10 cellular contexts compared by ENCODE assay signal in genomic region chr6:2942916-2943563, GRCh38. TPM values are rescaled to one million over a fixed set of nuclear protein-coding genes. Genes with fewer than 3 reads are reported as not detected.
DNase-seq lines count a peak whose midpoint lies in the region; ATAC-seq, FAIRE-seq and TF ChIP-seq lines count a peak whose summit lies in the region.
"Had no signal": no experiment of that assay in that cellular context is flagged by ENCODE, and none has a peak within 500 bp of the region (broad histone marks: within the 10 kb centered on the region; RNA-seq: fewer than 3 reads in every experiment).

No MANE protein-coding gene starts in this region.

- no peak for TF ChIP-seq CTCF in K562 (IDR thresholded peaks at IDR 0.05 in 2 of 3, conservative IDR thresholded peaks at IDR 0.05 in 1 of 3; ENCODE audit: insufficient read depth in 2 of 3, low read depth in 1 of 3, low read length in 3 of 3)
- TF ChIP-seq CTCF in lower lobe of right lung (IDR thresholded peaks at IDR 0.05): no peak

- WGBS in K562 (ENCODE audit: insufficient coverage, low coverage, missing lambda C conversion rate): 30% methylated on average over 12 of the region's 12 CpGs

- peaks cover 0 to 10% (median 0%) of the 10 kb centered on the region in 11 experiments; a peak in 4 of 22 replicates for H3K36me3 ChIP-seq in BLaER1 treated with 17β-estradiol and CSF1 and Interleukin-3, amounts not matched to agents 10 nM and 100 nM
- H3K36me3 ChIP-seq in Karpas-422 (ENCODE audit: insufficient read depth, low read length): no peaks in the 10 kb centered on the region
- H3K36me3 ChIP-seq in K562 (ENCODE audit: control insufficient read depth, insufficient read depth, low read length): peaks cover 11% of the 10 kb centered on the region
- H3K36me3 ChIP-seq in lower lobe of right lung: peaks cover 13% of the 10 kb centered on the region

- peak overlapping the region in 10 of 11 experiments; percentile 17 to 54 (median 34); a peak in 15 of 22 replicates for H3K9ac ChIP-seq in BLaER1 treated with 17β-estradiol and CSF1 and Interleukin-3, amounts not matched to agents 10 nM and 100 nM
- no peak overlapping the region for H3K9ac ChIP-seq in Karpas-422 (ENCODE audit: low read length)
- H3K9ac ChIP-seq in K562 (ENCODE audit: insufficient read depth in 1 of 2, low read depth in 2 of 2, low read length in 2 of 2): peak overlapping the region in 1 of 2 experiments; percentile 38; a peak in 1 of 4 replicates

- TF ChIP-seq POLR2A in K562 (conservative IDR thresholded peaks at IDR 0.05): no peak

- H3K9me2 ChIP-seq in Karpas-422 (replicated peaks; ENCODE audit: insufficient read depth, low read length): no peaks in the 10 kb centered on the region

- no peak for TF ChIP-seq RAD21 in K562 (CRISPR knock-in tag; conservative IDR thresholded peaks at IDR 0.05 in 1 of 2, IDR thresholded peaks at IDR 0.05 in 1 of 2)

- peak overlapping the region in 6 of 11 experiments; percentile 23 to 47 (median 35); a peak in 10 of 22 replicates for H3K27ac ChIP-seq in BLaER1 treated with 17β-estradiol and CSF1 and Interleukin-3, amounts not matched to agents 10 nM and 100 nM
- H3K27ac ChIP-seq in Karpas-422 (ENCODE audit: low read length): no peak overlapping the region
- no peak overlapping the region for H3K27ac ChIP-seq in K562 (ENCODE audit: extremely low read depth, low read depth, low read length)
- H3K27ac ChIP-seq in lower lobe of right lung: peak overlapping the region; percentile 1
- H3K27ac ChIP-seq: tibial artery had no signal

- DNase-seq in Karpas-422: no peak
- peak in 1 of 4 experiments; percentile 44 for DNase-seq in K562 (ENCODE audit: extremely low read depth in 1 of 4, low spot score in 3 of 4)
- DNase-seq in lower lobe of right lung: no peak
- DNase-seq in occipital lobe (lab: John Stamatoyannopoulos, UW): no peak
- DNase-seq: tibial artery had no signal

- in situ Hi-C loops in K562 (cut with MboI): no loop called here

- FAIRE-seq in K562 (lab: Jason Lieb, UNC): no peak

- no peaks in the 10 kb centered on the region for H4K20me1 ChIP-seq in BLaER1 treated with 17β-estradiol and CSF1 and Interleukin-3, amounts not matched to agents 10 nM and 100 nM
- H4K20me1 ChIP-seq in Karpas-422 (ENCODE audit: insufficient read depth, low read depth, low read length): no peaks in the 10 kb centered on the region; the same call in 1 of the 2 replicates
- no peaks in the 10 kb centered on the region for H4K20me1 ChIP-seq in K562 (replicated peaks; ENCODE audit: control insufficient read depth, insufficient read depth, low read length)

- intact Hi-C loops in K562 (cut with micrococcal nuclease) (no loop called here), lower lobe of right lung (cut with DNase I) (no loop called here)

- no peak for TF ChIP-seq EP300 in K562 (IDR thresholded peaks at IDR 0.05; ENCODE audit: low read length)

- peak overlapping the region; percentile 6 to 54 (median 14); a peak in 11 of 20 replicates for H3K4me3 ChIP-seq in BLaER1 treated with 17β-estradiol and CSF1 and Interleukin-3, amounts not matched to agents 10 nM and 100 nM
- H3K4me3 ChIP-seq in Karpas-422 (ENCODE audit: low read length) (no peak overlapping the region), K562 (no peak overlapping the region), lower lobe of right lung (no peak overlapping the region)
- H3K4me3 ChIP-seq: adrenal gland, tibial artery had no signal

- peak; percentile 55 for ATAC-seq in K562
- no peak for ATAC-seq in lower lobe of right lung
- no peak for ATAC-seq in GM21529 (IDR thresholded peaks at IDR 0.05; ENCODE audit: unreplicated experiment)
- no peak for ATAC-seq in GM18861 (IDR thresholded peaks at IDR 0.05; ENCODE audit: unreplicated experiment)
- ATAC-seq in GM21390 (IDR thresholded peaks at IDR 0.05; ENCODE audit: unreplicated experiment): no peak

- H3K79me2 ChIP-seq in Karpas-422 (ENCODE audit: low read length) (no peaks in the 10 kb centered on the region), K562 (ENCODE audit: control insufficient read depth, insufficient read depth, low read length) (no peaks in the 10 kb centered on the region)

- no TSS peak for BruUV-seq in K562 (replicated peaks; lab: Mats Ljungman, UMichigan)

- no peak overlapping the region for H2AFZ ChIP-seq in Karpas-422 (ENCODE audit: low read length)
- peak overlapping the region; percentile 67 for H2AFZ ChIP-seq in K562 (ENCODE audit: low read depth, low read length)

- H3K9me3 ChIP-seq in BLaER1 treated with 17β-estradiol and CSF1 and Interleukin-3, amounts not matched to agents 10 nM and 100 nM (replicated peaks in 1 of 11): peaks cover 0 to 17% (median 0%) of the 10 kb centered on the region in 11 experiments; a peak in 7 of 22 replicates
- no peaks in the 10 kb centered on the region for H3K9me3 ChIP-seq in Karpas-422 (ENCODE audit: low read length)
- H3K9me3 ChIP-seq in K562 (replicated peaks; ENCODE audit: control insufficient read depth, insufficient read depth, low read depth, low read length): no peaks in the 10 kb centered on the region
- H3K9me3 ChIP-seq in lower lobe of right lung: no peaks in the 10 kb centered on the region
- H3K9me3 ChIP-seq: adrenal gland, tibial artery had no signal

- H3K9me1 ChIP-seq in K562 (ENCODE audit: control insufficient read depth, insufficient read depth, low read length): no peaks in the 10 kb centered on the region

- no peaks in the 10 kb centered on the region for H3K27me3 ChIP-seq in BLaER1 treated with 17β-estradiol and CSF1 and Interleukin-3, amounts not matched to agents 10 nM and 100 nM
- H3K27me3 ChIP-seq in Karpas-422 (ENCODE audit: low read length): 0 out of 2 replicates have a peak, but pooled peaks cover 2% of the 10 kb centered on the region
- no peaks in the 10 kb centered on the region for H3K27me3 ChIP-seq in K562 (ENCODE audit: control insufficient read depth in 2 of 2, insufficient read depth in 2 of 2, low read length in 2 of 2)
- no peaks in the 10 kb centered on the region for H3K27me3 ChIP-seq in lower lobe of right lung (ENCODE audit: low read depth)
- H3K27me3 ChIP-seq: adrenal gland, tibial artery had no signal

- H3K4me1 ChIP-seq in BLaER1 treated with 17β-estradiol and CSF1 and Interleukin-3, amounts not matched to agents 10 nM and 100 nM: peaks cover 27 to 59% (median 46%) of the 10 kb centered on the region in 10 experiments
- H3K4me1 ChIP-seq in Karpas-422 (ENCODE audit: low read length) (peaks cover 44% of the 10 kb centered on the region), K562 (replicated peaks in 1 of 2; ENCODE audit: control insufficient read depth in 2 of 2, insufficient read depth in 2 of 2, low read length in 2 of 2) (peaks cover 18 to 20% of the 10 kb centered on the region in 2 experiments), lower lobe of right lung (peaks cover 17% of the 10 kb centered on the region)

- CTCF ChIA-PET in K562 (lab: Yijun Ruan, JAX; ENCODE audit: low intra/inter-chr PET ratio): interaction anchor here (0.7 kb wide), 1 partner anchor 46 kb away, joined by 3 read pairs; no protein-coding TSS in a partner anchor

- POLR2A ChIA-PET in K562 (lab: Yijun Ruan, JAX): interaction anchor here (0.7 to 3.1 kb wide), 5 partner anchors 10 to 152 kb away, joined by 3 to 16 read pairs (median 3); no protein-coding TSS in a partner anchor

- peak overlapping the region; percentile 69 to 89 (median 83) for H3K4me2 ChIP-seq in BLaER1 treated with 17β-estradiol and CSF1 and Interleukin-3, amounts not matched to agents 10 nM and 100 nM
- peak overlapping the region; percentile 26 for H3K4me2 ChIP-seq in Karpas-422 (ENCODE audit: low read depth, low read length, poor library complexity, severe bottlenecking)
- H3K4me2 ChIP-seq in K562 (ENCODE audit: insufficient read depth, low read length): peak overlapping the region; percentile 30

RNA-seq across cellular contexts. Expression of gene SERPINB6, which starts 28.3 kb away (rescaled TPM):
- not detected in 2 replicates for total RNA-seq in Karpas-422 (2014; rRNA removed; shearing (Covaris generic); ENCODE audit: low replicate concordance)
- 141 and 220 TPM in 2 replicates for total RNA-seq in K562 (2011; cell fraction: chromatin; rRNA removed; ENCODE audit: low replicate concordance)
- 93.6 and 93.8 TPM in 2 replicates for total RNA-seq in K562 (2011; cell fraction: nucleolus; rRNA removed)
- total RNA-seq in K562 (2011; cell fraction: nucleoplasm; rRNA removed): 147 and 201 TPM in 2 replicates
- 86.6 and 92.4 TPM in 2 replicates for total RNA-seq in K562 (2014; rRNA removed)
- 111 and 114 TPM in 2 replicates for total RNA-seq in K562 (2014; rRNA removed; fragmentation: Illumina TruSeq; extraction: Trizol)
- 100 and 113 TPM in 2 replicates for total RNA-seq in K562 (2015; rRNA removed; fragmentation: Illumina TruSeq; extraction: Trizol)
- total RNA-seq in K562 (2021): 124 and 126 TPM in 2 replicates
- 151 and 210 TPM in 2 replicates for polyA plus RNA-seq in K562 (2011; rRNA removed)
- polyA plus RNA-seq in K562 (2011; cell fraction: cytosol; rRNA removed): 171 and 185 TPM in 2 replicates
- polyA plus RNA-seq in K562 (2011; cell fraction: nucleus; rRNA removed): 130 and 168 TPM in 2 replicates
- 133 and 231 TPM in 2 replicates for polyA plus RNA-seq in K562 (2012)
- 162 and 176 TPM in 2 replicates for polyA plus RNA-seq in K562 (2014; fragmentation: Illumina TruSeq; extraction: Trizol)
- polyA plus RNA-seq in K562 (2014; fragmentation: Nextera tagmentation; extraction: Ambion mirVana): 100 to 1,000 TPM; 143 to 211 TPM
- 145 and 159 TPM in 2 replicates for polyA plus RNA-seq in K562 (2014; rRNA removed)
- 135 and 183 TPM in 2 replicates for polyA minus RNA-seq in K562 (2011; rRNA and poly(A)+ RNA removed)
- polyA minus RNA-seq in K562 (2011; cell fraction: cytosol; rRNA and poly(A)+ RNA removed): 64.3 and 74.2 TPM in 2 replicates
- polyA minus RNA-seq in K562 (2011; cell fraction: nucleus; rRNA and poly(A)+ RNA removed): 60.0 and 62.5 TPM in 2 replicates
- 160 TPM for total RNA-seq in lower lobe of right lung
- total RNA-seq in occipital lobe: 12.3 TPM

RNA-seq across cellular contexts. Expression of gene SERPINB9, which starts 39.9 kb away (rescaled TPM):
- total RNA-seq in Karpas-422 (2014; rRNA removed; shearing (Covaris generic); ENCODE audit: low replicate concordance): 55.6 and 107 TPM in 2 replicates
- 38.5 and 40.9 TPM in 2 replicates for total RNA-seq in K562 (2011; cell fraction: chromatin; rRNA removed; ENCODE audit: low replicate concordance)
- 25.5 and 30.9 TPM in 2 replicates for total RNA-seq in K562 (2011; cell fraction: nucleolus; rRNA removed)
- 39.8 and 60.8 TPM in 2 replicates for total RNA-seq in K562 (2011; cell fraction: nucleoplasm; rRNA removed)
- total RNA-seq in K562 (2014; rRNA removed) (18.8 and 18.9 TPM in 2 replicates), K562 (2014; rRNA removed; fragmentation: Illumina TruSeq; extraction: Trizol) (30.7 and 37.5 TPM in 2 replicates), K562 (2015; rRNA removed; fragmentation: Illumina TruSeq; extraction: Trizol) (18.4 and 21.5 TPM in 2 replicates), K562 (2021) (31.7 and 37.0 TPM in 2 replicates), lower lobe of right lung (12.8 TPM), occipital lobe (1.6 TPM)
- polyA plus RNA-seq in K562 (2011; rRNA removed) (72.3 and 136 TPM in 2 replicates), K562 (2014; fragmentation: Illumina TruSeq; extraction: Trizol) (34.6 and 40.3 TPM in 2 replicates), K562 (2014; fragmentation: Nextera tagmentation; extraction: Ambion mirVana) (10 to 100 TPM; 12.1 to 20.0 TPM), K562 (2014; rRNA removed) (26.6 and 32.2 TPM in 2 replicates)
- 68.2 and 93.0 TPM in 2 replicates for polyA plus RNA-seq in K562 (2011; cell fraction: cytosol; rRNA removed)
- 24.3 and 46.3 TPM in 2 replicates for polyA plus RNA-seq in K562 (2011; cell fraction: nucleus; rRNA removed)
- polyA plus RNA-seq in K562 (2012): 21.2 and 35.3 TPM in 2 replicates
- polyA minus RNA-seq in K562 (2011; rRNA and poly(A)+ RNA removed): 75.4 and 149 TPM in 2 replicates
- 34.9 and 85.8 TPM in 2 replicates for polyA minus RNA-seq in K562 (2011; cell fraction: cytosol; rRNA and poly(A)+ RNA removed)
- 14.3 and 16.3 TPM in 2 replicates for polyA minus RNA-seq in K562 (2011; cell fraction: nucleus; rRNA and poly(A)+ RNA removed)

RNA-seq across cellular contexts. Expression of gene NQO2, which starts 56.7 kb away (rescaled TPM):
- total RNA-seq in Karpas-422 (2014; rRNA removed; shearing (Covaris generic); ENCODE audit: low replicate concordance): 5.5 and 9.1 TPM in 2 replicates
- 88.6 and 124 TPM in 2 replicates for total RNA-seq in K562 (2011; cell fraction: chromatin; rRNA removed; ENCODE audit: low replicate concordance)
- 76.6 and 81.5 TPM in 2 replicates for total RNA-seq in K562 (2011; cell fraction: nucleolus; rRNA removed)
- total RNA-seq in K562 (2011; cell fraction: nucleoplasm; rRNA removed): 59.8 and 71.4 TPM in 2 replicates
- total RNA-seq in K562 (2014; rRNA removed) (101 and 110 TPM in 2 replicates), K562 (2014; rRNA removed; fragmentation: Illumina TruSeq; extraction: Trizol) (106 and 108 TPM in 2 replicates), K562 (2015; rRNA removed; fragmentation: Illumina TruSeq; extraction: Trizol) (116 TPM in 2 replicates), K562 (2021) (136 and 139 TPM in 2 replicates), lower lobe of right lung (22.4 TPM), occipital lobe (8.0 TPM)
- polyA plus RNA-seq in K562 (2011; rRNA removed) (187 and 214 TPM in 2 replicates), K562 (2014; fragmentation: Illumina TruSeq; extraction: Trizol) (113 and 118 TPM in 2 replicates), K562 (2014; fragmentation: Nextera tagmentation; extraction: Ambion mirVana) (10 to 100 TPM; 54.6 to 70.1 TPM), K562 (2014; rRNA removed) (145 and 149 TPM in 2 replicates)
- 201 and 211 TPM in 2 replicates for polyA plus RNA-seq in K562 (2011; cell fraction: cytosol; rRNA removed)
- 136 and 150 TPM in 2 replicates for polyA plus RNA-seq in K562 (2011; cell fraction: nucleus; rRNA removed)
- polyA plus RNA-seq in K562 (2012): 121 and 287 TPM in 2 replicates
- 136 and 185 TPM in 2 replicates for polyA minus RNA-seq in K562 (2011; rRNA and poly(A)+ RNA removed)
- 67.3 and 100 TPM in 2 replicates for polyA minus RNA-seq in K562 (2011; cell fraction: cytosol; rRNA and poly(A)+ RNA removed)
- 20.6 and 27.7 TPM in 2 replicates for polyA minus RNA-seq in K562 (2011; cell fraction: nucleus; rRNA and poly(A)+ RNA removed)

Comparison
In these comparisons a context has a peak if more than half of its experiments do, and no peak if none do; other contexts are left out.
1. H3K27ac ChIP-seq: peak in BLaER1 treated with 17β-estradiol and CSF1 and Interleukin-3, amounts not matched to agents 10 nM and 100 nM (6 of 11) and lower lobe of right lung (single experiment); none in Karpas-422 (single experiment) and K562 (single experiment).
2. H3K4me2 ChIP-seq: peak in every context shown above with its lines; median percentile 83 in BLaER1 treated with 17β-estradiol and CSF1 and Interleukin-3, amounts not matched to agents 10 nM and 100 nM; 30 in K562; 26 in Karpas-422.
3. H3K4me3 ChIP-seq: peak in BLaER1 treated with 17β-estradiol and CSF1 and Interleukin-3, amounts not matched to agents 10 nM and 100 nM (10 of 10); none in Karpas-422 (single experiment), K562 (single experiment) and lower lobe of right lung (single experiment).
4. RNA of gene SERPINB6, which starts 28.3 kb away (total RNA-seq): 160 TPM in lower lobe of right lung (single experiment), 86.6 to 220 TPM in K562 and 12.3 TPM in occipital lobe (single experiment); not detected in Karpas-422; every median in the first group is over 10 times any median in the second.